In the genomic region with DNA sequence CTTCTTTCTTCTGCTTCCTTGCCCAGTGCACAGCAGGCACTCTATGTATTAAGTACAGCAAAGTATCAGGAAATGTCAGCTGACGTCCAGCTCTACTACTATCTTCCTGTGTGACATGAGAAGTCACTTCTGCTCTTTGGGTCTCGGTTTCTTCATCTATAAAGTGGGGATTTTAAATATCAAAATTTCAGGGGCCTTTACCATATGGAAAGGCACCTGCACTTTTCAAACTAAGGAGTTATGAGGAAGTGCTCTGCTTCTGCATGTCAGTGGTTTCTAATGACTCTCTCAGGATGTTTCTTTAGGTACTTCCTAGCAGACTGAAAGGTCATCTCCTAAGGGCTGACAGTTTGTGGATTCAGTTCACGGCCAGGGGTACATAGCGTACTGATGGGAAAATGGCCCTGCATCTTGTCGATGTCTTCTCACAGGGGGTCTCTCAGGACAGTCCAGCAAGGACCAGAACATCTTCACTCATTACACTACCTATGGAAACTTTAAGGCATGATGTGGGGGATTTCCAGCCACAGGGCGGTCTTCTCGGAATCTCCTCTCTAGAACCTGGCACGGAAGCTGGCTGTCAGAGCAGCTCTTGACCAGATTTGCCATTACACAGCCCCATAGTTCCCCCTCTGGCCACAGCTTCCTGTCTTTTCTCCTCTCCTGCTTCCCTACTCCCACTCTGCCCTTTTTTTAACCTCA, we compare ENCODE assay signal across 11 cellular contexts. TPM values are rescaled to one million over a fixed set of nuclear protein-coding genes. Genes with fewer than 3 reads are reported as not detected.
DNase-seq lines count a peak whose midpoint lies in the region; ATAC-seq and TF ChIP-seq lines count a peak whose summit lies in the region.
"Had no signal": no experiment of that assay in that cellular context is flagged by ENCODE, and none has a peak within 500 bp of the region (broad histone marks: within the 10 kb centered on the region; RNA-seq: fewer than 3 reads in every experiment).

No MANE protein-coding gene starts in this region.

- intact Hi-C loops in dendritic cell treated with granulocyte-macrophage colony-stimulating factor and Interleukin-4, amounts not matched to agents 40 ng/mL and 50 ng/mL, for 4 days (cut with micrococcal nuclease): no loop called here

- no peaks in the 10 kb centered on the region for H3K27me3 Mint-ChIP-seq in dendritic cell treated with granulocyte-macrophage colony-stimulating factor and Interleukin-4, amounts not matched to agents 40 ng/mL and 50 ng/mL, for 4 days

- TF ChIP-seq POLR2A in gastroesophageal sphincter (IDR thresholded peaks at IDR 0.05): no peak

- H3K9me3 ChIP-seq in gastroesophageal sphincter: no peaks in the 10 kb centered on the region

- H3K27ac ChIP-seq in RWPE1 (no peak overlapping the region), gastroesophageal sphincter (no peak overlapping the region)

- TF ChIP-seq CTCF in GM12865 (IDR thresholded peaks at IDR 0.05; ENCODE audit: insufficient read depth, low read depth, low read length, missing control alignments): no peak
- no peak for TF ChIP-seq CTCF in RWPE1 (conservative IDR thresholded peaks at IDR 0.05; ENCODE audit: low read depth)
- no peak for TF ChIP-seq CTCF in gastroesophageal sphincter (IDR thresholded peaks at IDR 0.05)

- H3K4me1 Mint-ChIP-seq in dendritic cell treated with granulocyte-macrophage colony-stimulating factor and Interleukin-4, amounts not matched to agents 40 ng/mL and 50 ng/mL, for 4 days (ENCODE audit: low read depth): peaks cover 28% of the 10 kb centered on the region
- H3K4me1 Mint-ChIP-seq: nephron had no signal

- DNase-seq in GM12865 (ENCODE audit: low read depth): peak; percentile 86
- no peak for DNase-seq in NCI-H446 treated with DMSO at 0.1 percent for 48 hours (lab: John Stamatoyannopoulos, UW)
- DNase-seq in RWPE1 (ENCODE audit: low spot score): no peak
- no peak for DNase-seq in NCI-H69 (lab: John Stamatoyannopoulos, UW)
- DNase-seq: activated CD4-positive, alpha-beta T cell treated with anti-CD3 and anti-CD28 coated beads for 4 hours; NCI-H2171 treated with DMSO at 0.1 percent for 48 hours had no signal

- H3K4me1 ChIP-seq in gastroesophageal sphincter: no peaks in the 10 kb centered on the region

- 62 to 82% methylated on average over 2 to 8 of the region's 8 CpGs for WGBS in gastroesophageal sphincter (ENCODE audit: low coverage in 1 of 2), 2 donors

- H3K36me3 ChIP-seq in gastroesophageal sphincter: peaks cover 0 to 40% of the 10 kb centered on the region in 2 donors

- peak overlapping the region; percentile 21 for H3K4me3 ChIP-seq in GM12865 (ENCODE audit: low read depth, low read length)
- H3K4me3 ChIP-seq in gastroesophageal sphincter: no peak overlapping the region

- peak overlapping the region; percentile 18 for H3K4me3 Mint-ChIP-seq in dendritic cell treated with granulocyte-macrophage colony-stimulating factor and Interleukin-4, amounts not matched to agents 40 ng/mL and 50 ng/mL, for 4 days
- H3K4me3 Mint-ChIP-seq: nephron had no signal

- CTCF ChIA-PET in RWPE1 (lab: Yijun Ruan, JAX): interaction anchor here (0.7 kb wide), 1 partner anchor 1578 kb away, joined by 3 read pairs; no protein-coding TSS in a partner anchor

- H3K27ac Mint-ChIP-seq in dendritic cell treated with granulocyte-macrophage colony-stimulating factor and Interleukin-4, amounts not matched to agents 40 ng/mL and 50 ng/mL, for 4 days: peak overlapping the region; percentile 75
- H3K27ac Mint-ChIP-seq: nephron had no signal

- POLR2A ChIA-PET in RWPE1 (lab: Yijun Ruan, JAX; ENCODE audit: low non-redundant PET): no interaction called here

- TF ChIP-seq EP300 in gastroesophageal sphincter (IDR thresholded peaks at IDR 0.05): no peak

- peaks cover 10% of the 10 kb centered on the region for H3K36me3 Mint-ChIP-seq in dendritic cell treated with granulocyte-macrophage colony-stimulating factor and Interleukin-4, amounts not matched to agents 40 ng/mL and 50 ng/mL, for 4 days (ENCODE audit: low read depth)

- ATAC-seq in GM19438 (IDR thresholded peaks at IDR 0.05; ENCODE audit: low read depth, unreplicated experiment): peak; percentile 77
- ATAC-seq in HG03196 (IDR thresholded peaks at IDR 0.05; ENCODE audit: unreplicated experiment): peak; percentile 68
- ATAC-seq in gastroesophageal sphincter: no peak

- no peaks in the 10 kb centered on the region for H3K27me3 ChIP-seq in gastroesophageal sphincter

- H3K9me3 Mint-ChIP-seq in dendritic cell treated with granulocyte-macrophage colony-stimulating factor and Interleukin-4, amounts not matched to agents 40 ng/mL and 50 ng/mL, for 4 days: no peaks in the 10 kb centered on the region

RNA-seq across cellular contexts. Expression of a gene that starts 42.0 kb away (rescaled TPM):
- total RNA-seq in gastroesophageal sphincter: 1 to 10 TPM; 3.8 to 7.6 (median 5.4) TPM

RNA-seq across cellular contexts. Expression of a gene that starts 45.5 kb away (rescaled TPM):
- 10 to 100 TPM; 32.6 to 80.8 (median 37.7) TPM for total RNA-seq in gastroesophageal sphincter
